Comparison of ENCODE assay signal across 9 cellular contexts in genomic region chr1:183278736-183279591, GRCh38.
A peak's percentile ranks its signal among the peaks of the same experiment; 100 is the strongest.
DNase-seq lines count a peak whose midpoint lies in the region; ATAC-seq, FAIRE-seq and TF ChIP-seq lines count a peak whose summit lies in the region.
"Had no signal": no experiment of that assay in that cellular context is flagged by ENCODE, and none has a peak within 500 bp of the region (broad histone marks: within the 10 kb centered on the region; RNA-seq: fewer than 3 reads in every experiment).

No MANE protein-coding gene starts in this region.

- peak; percentile 74 for DNase-seq in cardiac septum (ENCODE audit: low spot score)
- no peak for DNase-seq in left ventricle myocardium superior
- DNase-seq in astrocyte (ENCODE audit: low read depth) = peak; percentile 87
- peak; percentile 83 for DNase-seq in islet precursor cell
- no peak for DNase-seq in uterus
- DNase-seq in NCI-H1694 treated with DMSO at 0.1 percent for 48 hours (lab: John Stamatoyannopoulos, UW) = no peak
- no peak for DNase-seq in germinal center (ENCODE audit: low spot score)
- DNase-seq: C1 segment of cervical spinal cord had no signal

- peak; percentile 39 for FAIRE-seq in astrocyte (lab: Jason Lieb, UNC)

- H3K4me1 ChIP-seq in astrocyte (ENCODE audit: insufficient read depth, low read length) (peaks cover 29% of the 10 kb centered on the region), uterus (peaks cover 0 to 3% of the 10 kb centered on the region in 2 donors)

- no peaks in the 10 kb centered on the region for H3K36me3 Mint-ChIP-seq in astrocyte (ENCODE audit: low read depth, unreplicated experiment)

- H3K27ac Mint-ChIP-seq in astrocyte (ENCODE audit: unreplicated experiment) = peak overlapping the region; percentile 79

- TF ChIP-seq CTCF in astrocyte (IDR thresholded peaks at IDR 0.05; ENCODE audit: insufficient read depth, low read depth, low read length) = no peak
- TF ChIP-seq CTCF in uterus (IDR thresholded peaks at IDR 0.05) = no peak

- peak overlapping the region; percentile 70 for H3K4me2 ChIP-seq in astrocyte (ENCODE audit: low read length)

- no peak for TF ChIP-seq POLR2A in uterus (IDR thresholded peaks at IDR 0.05)

- H3K27ac ChIP-seq in astrocyte (ENCODE audit: low read depth, low read length) (peak overlapping the region; percentile 96), uterus (peak overlapping the region; percentile 3 to 17)

- H3K4me3 ChIP-seq in astrocyte (ENCODE audit: insufficient read depth, low read depth, low read length) (no peak overlapping the region), uterus (no peak overlapping the region)

- no peak for ATAC-seq in left ventricle myocardium superior
- ATAC-seq in GM21381 (IDR thresholded peaks at IDR 0.05; ENCODE audit: unreplicated experiment) = no peak

- H3K4me3 Mint-ChIP-seq in astrocyte (ENCODE audit: unreplicated experiment) = no peak overlapping the region

- no peaks in the 10 kb centered on the region for H3K27me3 ChIP-seq in astrocyte (ENCODE audit: insufficient read depth, low read length)
- no peaks in the 10 kb centered on the region for H3K27me3 ChIP-seq in uterus

- intact Hi-C loops in cardiac septum (cut with DNase I) (loop anchor here (2.0 kb wide), 1 partner anchor 318 kb away; no protein-coding TSS in a partner anchor), left ventricle myocardium superior (cut with micrococcal nuclease) (no loop called here), uterus (cut with DNase I; ENCODE audit: low total_unique reads) (no loop called here)

- H3K4me1 Mint-ChIP-seq in astrocyte (ENCODE audit: low read depth, unreplicated experiment) = peaks cover 22% of the 10 kb centered on the region

- H4K20me1 ChIP-seq in astrocyte (ENCODE audit: insufficient read depth, low read length) = no peaks in the 10 kb centered on the region

- H3K9me3 Mint-ChIP-seq in astrocyte (ENCODE audit: unreplicated experiment) = no peaks in the 10 kb centered on the region

- H3K79me2 ChIP-seq in astrocyte (ENCODE audit: insufficient read depth, low read length) = no peaks in the 10 kb centered on the region

- H3K36me3 ChIP-seq in astrocyte (ENCODE audit: insufficient read depth, low read length) (no peaks in the 10 kb centered on the region), uterus (no peaks in the 10 kb centered on the region)

- peak overlapping the region; percentile 76 for H3K9ac ChIP-seq in astrocyte (ENCODE audit: low read length)

- peaks cover 6% of the 10 kb centered on the region for H3K27me3 Mint-ChIP-seq in astrocyte (ENCODE audit: low read depth, unreplicated experiment)

- H2AFZ ChIP-seq in astrocyte (ENCODE audit: low read depth, low read length) = peak overlapping the region; percentile 69

- H3K9me3 ChIP-seq in astrocyte (ENCODE audit: insufficient read depth, low read depth, low read length) (no peaks in the 10 kb centered on the region), uterus (no peaks in the 10 kb centered on the region)

Comparison
In these comparisons a context has a peak if more than half of its experiments do, and no peak if none do; other contexts are left out.
1. DNase-seq: peak in cardiac septum (single experiment), astrocyte (single experiment) and islet precursor cell (single experiment); none in left ventricle myocardium superior (single experiment), uterus (0 of 2), NCI-H1694 treated with DMSO at 0.1 percent for 48 hours (single experiment) and germinal center (single experiment).